In genomic region chr6:150336299-150336698, GRCh38 we compare ENCODE assay signal across 11 cellular contexts. TPM values are rescaled to one million over a fixed set of nuclear protein-coding genes. Genes with fewer than 3 reads are reported as not detected.
A peak's percentile ranks its signal among the peaks of the same experiment; 100 is the strongest.
DNase-seq lines count a peak whose midpoint lies in the region; ATAC-seq and TF ChIP-seq lines count a peak whose summit lies in the region.
"Had no signal": no experiment of that assay in that cellular context is flagged by ENCODE, and none has a peak within 500 bp of the region (broad histone marks: within the 10 kb centered on the region; RNA-seq: fewer than 3 reads in every experiment).

No MANE protein-coding gene starts in this region.

- no peak overlapping the region for H2BK120ac ChIP-seq in IMR-90 (ENCODE audit: low read depth, low read length)

- no peak overlapping the region for H3K27ac ChIP-seq in IMR-90 (ENCODE audit: insufficient read depth, low read length)
- H3K27ac ChIP-seq in smooth muscle cell (ENCODE audit: low read depth): peak overlapping the region; percentile 57

- H3K27ac Mint-ChIP-seq in activated CD4-positive, alpha-beta memory T cell treated with anti-CD3 and anti-CD28 coated beads for 36 hours: no peak overlapping the region
- H3K27ac Mint-ChIP-seq in activated CD4-positive, alpha-beta memory T cell treated with anti-CD3 and anti-CD28 coated beads, Interleukin-2, amount 10 ng/mL, durations not matched to agents 7 days and 5 days: no peak overlapping the region
- H3K27ac Mint-ChIP-seq: CD14-positive monocyte, nephron progenitor cell had no signal

- H4K91ac ChIP-seq in IMR-90 (ENCODE audit: insufficient read depth, low read depth, low read length): no peak overlapping the region

- H3K9ac ChIP-seq in IMR-90 (ENCODE audit: low read depth, low read length): no peak overlapping the region
- H3K9ac ChIP-seq in smooth muscle cell (ENCODE audit: low read depth): no peak overlapping the region

- peaks cover 20% of the 10 kb centered on the region for H3K27me3 Mint-ChIP-seq in activated CD4-positive, alpha-beta memory T cell treated with anti-CD3 and anti-CD28 coated beads for 36 hours
- H3K27me3 Mint-ChIP-seq in activated CD4-positive, alpha-beta memory T cell treated with anti-CD3 and anti-CD28 coated beads, Interleukin-2, amount 10 ng/mL, durations not matched to agents 7 days and 5 days: peaks cover 6% of the 10 kb centered on the region

- peaks cover 3% of the 10 kb centered on the region for H3K27me3 ChIP-seq in IMR-90 (ENCODE audit: control insufficient read depth, insufficient read depth, low read length)
- H3K27me3 ChIP-seq in smooth muscle cell (ENCODE audit: low read depth): no peaks in the 10 kb centered on the region

- dilution Hi-C loops in IMR-90 (cut with HindIII; ENCODE audit: low sequenced_read_pairs, unreplicated experiment): no loop called here

- BruUV-seq in IMR-90 (replicated peaks; lab: Mats Ljungman, UMichigan): no TSS peak

- H3K4me2 ChIP-seq in IMR-90 (ENCODE audit: low read depth, low read length) (no peak overlapping the region), smooth muscle cell (no peak overlapping the region)

- H4K8ac ChIP-seq in IMR-90 (ENCODE audit: low read depth in 2 of 2, low read length in 2 of 2): no peak overlapping the region

- H3K14ac ChIP-seq in IMR-90 (replicated peaks; ENCODE audit: low read depth, low read length): no peak overlapping the region

- POLR2A ChIA-PET in activated CD4-positive, alpha-beta memory T cell treated with anti-CD3 and anti-CD28 coated beads for 36 hours (lab: Charles Lee): interaction anchor here (0.9 kb wide), 1 partner anchor 34 kb away, joined by 3 read pairs; no protein-coding TSS in a partner anchor
- POLR2A ChIA-PET in activated CD4-positive, alpha-beta memory T cell treated with anti-CD3 and anti-CD28 coated beads, Interleukin-2, amount 10 ng/mL, durations not matched to agents 7 days and 5 days (lab: Charles Lee): no interaction called here
- POLR2A ChIA-PET in IMR-90 (lab: Charles Lee; ENCODE audit: unreplicated experiment): no interaction called here

- WGBS in IMR-90 (ENCODE audit: extremely low coverage in 2 of 2, insufficient read length in 1 of 2), 2 experiments: 40% methylated on average over 1 of the region's 4 CpGs; no CpG with 5 or more reads in 1 of the 2 experiments
- 35% methylated on average over 4 of the region's 4 CpGs for WGBS in smooth muscle cell (ENCODE audit: low lambda C conversion rate)

- TF ChIP-seq CTCF in IMR-90 (conservative IDR thresholded peaks at IDR 0.05; ENCODE audit: low read depth, low read length) (no peak), cardiac fibroblast (IDR thresholded peaks at IDR 0.05; ENCODE audit: low read depth, low read length) (no peak), smooth muscle cell (IDR thresholded peaks at IDR 0.05; ENCODE audit: borderline replicate concordance, insufficient read depth, poor library complexity, severe bottlenecking) (no peak)

- H2BK5ac ChIP-seq in IMR-90 (ENCODE audit: low read depth, low read length, poor library complexity, severe bottlenecking): no peak overlapping the region

- H3K36me3 Mint-ChIP-seq in activated CD4-positive, alpha-beta memory T cell treated with anti-CD3 and anti-CD28 coated beads for 36 hours: no peaks in the 10 kb centered on the region
- H3K36me3 Mint-ChIP-seq in activated CD4-positive, alpha-beta memory T cell treated with anti-CD3 and anti-CD28 coated beads, Interleukin-2, amount 10 ng/mL, durations not matched to agents 7 days and 5 days (ENCODE audit: low read depth): no peaks in the 10 kb centered on the region
- H3K36me3 Mint-ChIP-seq: CD14-positive monocyte had no signal

- H3F3A ChIP-seq in smooth muscle cell (ENCODE audit: low read depth): no peaks in the 10 kb centered on the region

- H3K4me3 Mint-ChIP-seq in activated CD4-positive, alpha-beta memory T cell treated with anti-CD3 and anti-CD28 coated beads for 36 hours: no peak overlapping the region
- no peak overlapping the region for H3K4me3 Mint-ChIP-seq in activated CD4-positive, alpha-beta memory T cell treated with anti-CD3 and anti-CD28 coated beads, Interleukin-2, amount 10 ng/mL, durations not matched to agents 7 days and 5 days
- H3K4me3 Mint-ChIP-seq: CD14-positive monocyte, nephron progenitor cell had no signal

- no peak overlapping the region for H3K18ac ChIP-seq in IMR-90 (ENCODE audit: low read depth, low read length)

- H3K4ac ChIP-seq in IMR-90 (ENCODE audit: low read depth, low read length): no peak overlapping the region

- H3K9me3 ChIP-seq in IMR-90 (ENCODE audit: control insufficient read depth, insufficient read depth, low read length): no peaks in the 10 kb centered on the region
- no peaks in the 10 kb centered on the region for H3K9me3 ChIP-seq in smooth muscle cell (replicated peaks; ENCODE audit: low read depth)

- no peak overlapping the region for H2BK20ac ChIP-seq in IMR-90 (ENCODE audit: low read depth, low read length)

- no peak overlapping the region for H2BK15ac ChIP-seq in IMR-90 (ENCODE audit: low read depth, low read length)

- TF ChIP-seq POLR2A in IMR-90 (IDR thresholded peaks at IDR 0.05; ENCODE audit: low read depth, low read length): no peak
- TF ChIP-seq POLR2A in erythroblast (IDR thresholded peaks at IDR 0.05; ENCODE audit: low read length): no peak

- H3K9me1 ChIP-seq in IMR-90 (ENCODE audit: insufficient read depth, low read length): peaks cover 6% of the 10 kb centered on the region; the same call in 1 of the 2 replicates

- no peak for TF ChIP-seq RAD21 in IMR-90 (IDR thresholded peaks at IDR 0.05; ENCODE audit: low read length)

- in situ Hi-C loops in IMR-90 (cut with MboI; ENCODE audit: low sequenced_read_pairs): loop anchor here (5.0 to 25.0 kb wide), 2 partner anchors 254 to 399 kb away; partner anchors contain the start of gene ULBP2

- peak; percentile 19 for DNase-seq in activated CD4-positive, alpha-beta memory T cell treated with anti-CD3 and anti-CD28 coated beads for 36 hours
- DNase-seq in activated CD4-positive, alpha-beta memory T cell treated with anti-CD3 and anti-CD28 coated beads, Interleukin-2, amount 10 ng/mL, durations not matched to agents 7 days and 5 days: no peak
- DNase-seq in IMR-90 (peak; percentile 7), cardiac fibroblast (ENCODE audit: low read depth in 2 of 2) (peak; percentile 2 to 18), smooth muscle cell (lab: John Stamatoyannopoulos, UW; ENCODE audit: unreplicated experiment) (no peak), erythroblast (lab: John Stamatoyannopoulos, UW) (no peak), sciatic nerve (ENCODE audit: low spot score) (no peak)
- no peak for DNase-seq in stimulated activated CD4-positive, alpha-beta T cell treated with anti-CD3 and anti-CD28 coated beads, Interleukin-4, amount 100 ng/mL, for 1 hour
- DNase-seq: amniotic stem cell, nephron progenitor cell had no signal

- H3K4me3 ChIP-seq in IMR-90 (ENCODE audit: insufficient read depth, low read depth, low read length): no peak overlapping the region
- H3K4me3 ChIP-seq in cardiac fibroblast (replicated peaks in 1 of 2; ENCODE audit: low read depth in 2 of 2, low read length in 2 of 2): no peak overlapping the region
- no peak overlapping the region for H3K4me3 ChIP-seq in smooth muscle cell

- H3K9me3 Mint-ChIP-seq in activated CD4-positive, alpha-beta memory T cell treated with anti-CD3 and anti-CD28 coated beads for 36 hours: no peaks in the 10 kb centered on the region
- no peaks in the 10 kb centered on the region for H3K9me3 Mint-ChIP-seq in activated CD4-positive, alpha-beta memory T cell treated with anti-CD3 and anti-CD28 coated beads, Interleukin-2, amount 10 ng/mL, durations not matched to agents 7 days and 5 days
- H3K9me3 Mint-ChIP-seq: nephron progenitor cell had no signal

- no peak overlapping the region for H2AFZ ChIP-seq in IMR-90 (replicated peaks; ENCODE audit: low read length, poor library complexity)
- no peak overlapping the region for H2AFZ ChIP-seq in smooth muscle cell (ENCODE audit: low read depth)

- H3K56ac ChIP-seq in IMR-90 (ENCODE audit: extremely low read depth, insufficient read depth, low read length): no peak overlapping the region

- no peak overlapping the region for H4K5ac ChIP-seq in IMR-90 (ENCODE audit: low read depth, low read length)

- H4K20me1 ChIP-seq in IMR-90 (ENCODE audit: insufficient read depth, low read length) (no peaks in the 10 kb centered on the region), smooth muscle cell (ENCODE audit: low read depth) (no peaks in the 10 kb centered on the region)

- no peaks in the 10 kb centered on the region for H3K79me1 ChIP-seq in IMR-90 (ENCODE audit: low read depth in 1 of 2, low read length in 2 of 2)

- H3K79me2 ChIP-seq in smooth muscle cell (ENCODE audit: low read depth): no peaks in the 10 kb centered on the region

- no peak overlapping the region for H3K23ac ChIP-seq in IMR-90 (ENCODE audit: low read depth, low read length)

- H3K4me1 ChIP-seq in IMR-90 (ENCODE audit: control insufficient read depth, insufficient read depth, low read length) (no peaks in the 10 kb centered on the region), smooth muscle cell (ENCODE audit: low read depth) (peaks cover 7% of the 10 kb centered on the region)

- intact Hi-C loops in activated CD4-positive, alpha-beta memory T cell treated with anti-CD3 and anti-CD28 coated beads for 36 hours (cut with micrococcal nuclease): loop anchor here (1.0 to 10.0 kb wide), 3 partner anchors 131 to 476 kb away; no protein-coding TSS in a partner anchor
- intact Hi-C loops in IMR-90 (cut with micrococcal nuclease): loop anchor here (5.0 kb wide), 1 partner anchor 404 kb away; no protein-coding TSS in a partner anchor
- intact Hi-C loops in sciatic nerve (cut with DNase I): no loop called here

- H2AK5ac ChIP-seq in IMR-90 (ENCODE audit: low read depth, low read length): no peak overlapping the region

- H3K36me3 ChIP-seq in IMR-90 (ENCODE audit: control insufficient read depth, insufficient read depth, low read length) (no peaks in the 10 kb centered on the region), smooth muscle cell (ENCODE audit: low read depth) (no peaks in the 10 kb centered on the region)

- ATAC-seq in IMR-90 (ENCODE audit: low read depth) (no peak), sciatic nerve (no peak)

- H2AK9ac ChIP-seq in IMR-90 (replicated peaks; ENCODE audit: low read depth, low read length, poor library complexity): no peak overlapping the region

- CTCF ChIA-PET in activated CD4-positive, alpha-beta memory T cell treated with anti-CD3 and anti-CD28 coated beads for 36 hours (lab: Charles Lee): interaction anchor here (1.5 to 2.2 kb wide), 5 partner anchors 59 to 478 kb away, joined by 3 to 23 read pairs (median 7); no protein-coding TSS in a partner anchor
- CTCF ChIA-PET in activated CD4-positive, alpha-beta memory T cell treated with anti-CD3 and anti-CD28 coated beads, Interleukin-2, amount 10 ng/mL, durations not matched to agents 7 days and 5 days (lab: Charles Lee): interaction anchor here (1.1 to 2.1 kb wide), 4 partner anchors 59 to 265 kb away, joined by 3 to 8 read pairs (median 6); no protein-coding TSS in a partner anchor
- CTCF ChIA-PET in IMR-90 (lab: Yijun Ruan, JAX): interaction anchor here (1.2 kb wide), 1 partner anchor 255 kb away, joined by 4 read pairs; no protein-coding TSS in a partner anchor

- no peaks in the 10 kb centered on the region for H3K4me1 Mint-ChIP-seq in activated CD4-positive, alpha-beta memory T cell treated with anti-CD3 and anti-CD28 coated beads for 36 hours (ENCODE audit: low read depth)
- H3K4me1 Mint-ChIP-seq in activated CD4-positive, alpha-beta memory T cell treated with anti-CD3 and anti-CD28 coated beads, Interleukin-2, amount 10 ng/mL, durations not matched to agents 7 days and 5 days: no peaks in the 10 kb centered on the region
- H3K4me1 Mint-ChIP-seq: CD14-positive monocyte had no signal

RNA-seq across cellular contexts. Expression of gene IYD, which starts 32.5 kb away (rescaled TPM):
- total RNA-seq in activated CD4-positive, alpha-beta memory T cell treated with anti-CD3 and anti-CD28 coated beads for 36 hours: not detected
- not detected for total RNA-seq in activated CD4-positive, alpha-beta memory T cell treated with anti-CD3 and anti-CD28 coated beads, Interleukin-2, amount 10 ng/mL, durations not matched to agents 7 days and 5 days
- total RNA-seq in IMR-90 (2012; rRNA removed) (not detected in 2 replicates), smooth muscle cell (not detected in 2 replicates), sciatic nerve (not detected)
- polyA plus RNA-seq in IMR-90 (2012; rRNA removed) (not detected in 2 replicates), smooth muscle cell (not detected in 2 replicates)
- not detected in 2 replicates for polyA plus RNA-seq in IMR-90 (2012; cell fraction: cytosol; rRNA removed)
- polyA plus RNA-seq in IMR-90 (2012; cell fraction: nucleus; rRNA removed; ENCODE audit: low replicate concordance): not detected in 2 replicates
- polyA plus RNA-seq: CD14-positive monocyte had no signal

Comparison
In these comparisons a context has a peak if more than half of its experiments do, and no peak if none do; other contexts are left out.
1. DNase-seq: peak in activated CD4-positive, alpha-beta memory T cell treated with anti-CD3 and anti-CD28 coated beads for 36 hours (single experiment), IMR-90 (single experiment) and cardiac fibroblast (2 of 2); none in activated CD4-positive, alpha-beta memory T cell treated with anti-CD3 and anti-CD28 coated beads, Interleukin-2, amount 10 ng/mL, durations not matched to agents 7 days and 5 days (single experiment), smooth muscle cell (single experiment), erythroblast (0 of 2), stimulated activated CD4-positive, alpha-beta T cell treated with anti-CD3 and anti-CD28 coated beads, Interleukin-4, amount 100 ng/mL, for 1 hour (single experiment) and sciatic nerve (single experiment).